In genomic region chr5:177085985-177086917, GRCh38 we compare ENCODE assay signal across 8 cellular contexts. TPM values are rescaled to one million over a fixed set of nuclear protein-coding genes. Genes with fewer than 3 reads are reported as not detected.
A peak's percentile ranks its signal among the peaks of the same experiment; 100 is the strongest.
DNase-seq lines count a peak whose midpoint lies in the region; ATAC-seq and TF ChIP-seq lines count a peak whose summit lies in the region.

Gene FGFR4 (plus strand): TSS chr5:177086915. CDS start chr5:177089603, 2,688 bp downstream.

- peak within 1 kb of the TSS; percentile 42 for H4K91ac ChIP-seq in trophoblast cell (ENCODE audit: low read depth, low read length)

- H3K36me3 ChIP-seq in OCI-LY1 (ENCODE audit: insufficient read depth, low read length), result no peaks in the 10 kb centered on the region
- no peaks in the 10 kb centered on the region for H3K36me3 ChIP-seq in gastroesophageal sphincter
- H3K36me3 ChIP-seq in trophoblast cell (ENCODE audit: control insufficient read depth in 1 of 2, insufficient read depth in 2 of 2, low read length in 2 of 2), result no peaks in the 10 kb centered on the region
- no peaks in the 10 kb centered on the region for H3K36me3 ChIP-seq in urinary bladder (ENCODE audit: insufficient read depth)

- H3K79me2 ChIP-seq in OCI-LY1 (ENCODE audit: insufficient read depth, low read length) (no peaks in the 10 kb centered on the region), trophoblast cell (ENCODE audit: control insufficient read depth, insufficient read depth, low read length, poor library complexity) (peaks cover 2% of the 10 kb centered on the region)

- H3K27me3 ChIP-seq in OCI-LY1 (ENCODE audit: insufficient read depth, low read length) (peaks cover 4% of the 10 kb centered on the region; the same call in 1 of the 2 replicates), gastroesophageal sphincter (peaks cover 82% of the 10 kb centered on the region), trophoblast cell (ENCODE audit: insufficient read depth, low read length) (no peaks in the 10 kb centered on the region)

- no peaks in the 10 kb centered on the region for H4K20me1 ChIP-seq in OCI-LY1 (ENCODE audit: insufficient read depth, low read length)

- no peak within 1 kb of the TSS for H2BK120ac ChIP-seq in trophoblast cell (ENCODE audit: insufficient read depth, low read length, poor library complexity)

- no peak for TF ChIP-seq CTCF in OCI-LY1 (IDR thresholded peaks at IDR 0.05; ENCODE audit: low read length)
- TF ChIP-seq CTCF in gastroesophageal sphincter (IDR thresholded peaks at IDR 0.05), result no peak

- H2BK5ac ChIP-seq in trophoblast cell (ENCODE audit: low read depth, low read length, poor library complexity), result no peak within 1 kb of the TSS

- peak within 1 kb of the TSS; percentile 70 for H4K8ac ChIP-seq in trophoblast cell (ENCODE audit: low read depth, low read length)

- peak within 1 kb of the TSS; percentile 61 for H3K4me3 ChIP-seq in OCI-LY1 (ENCODE audit: low read depth, low read length, poor library complexity, severe bottlenecking)
- H3K4me3 ChIP-seq in gastroesophageal sphincter, result peak within 1 kb of the TSS; percentile 4 to 51
- peak within 1 kb of the TSS; percentile 73 for H3K4me3 ChIP-seq in trophoblast cell (ENCODE audit: low read depth, low read length)
- H3K4me3 ChIP-seq in urinary bladder (ENCODE audit: low read depth, low read length), result peak within 1 kb of the TSS; percentile 46

- no peaks in the 10 kb centered on the region for H3K9me3 Mint-ChIP-seq in activated T-helper 17 cell treated with anti-CD3 and anti-CD28 coated beads, Interleukin-2, amount 50 U/mL, for 72 hours

- H4K12ac ChIP-seq in trophoblast cell (ENCODE audit: low read depth, low read length), result peak within 1 kb of the TSS; percentile 27

- TF ChIP-seq POLR2A in gastroesophageal sphincter (IDR thresholded peaks at IDR 0.05), result no peak

- peak within 1 kb of the TSS; percentile 70 for H3K14ac ChIP-seq in trophoblast cell (ENCODE audit: low read length)

- no peak within 1 kb of the TSS for H3K23ac ChIP-seq in trophoblast cell (ENCODE audit: low read length)

- peaks cover 8% of the 10 kb centered on the region for H3K27me3 Mint-ChIP-seq in activated T-helper 17 cell treated with anti-CD3 and anti-CD28 coated beads, Interleukin-2, amount 50 U/mL, for 72 hours

- peak within 1 kb of the TSS; percentile 37 for H3K4ac ChIP-seq in trophoblast cell (ENCODE audit: low read depth, low read length)

- H3K4me1 ChIP-seq in OCI-LY1 (ENCODE audit: insufficient read depth, low read length, severe bottlenecking) (peaks cover 22% of the 10 kb centered on the region), gastroesophageal sphincter (peaks cover 0 to 40% (median 4%) of the 10 kb centered on the region in 3 donors), trophoblast cell (ENCODE audit: control insufficient read depth in 1 of 2, insufficient read depth in 2 of 2, low read length in 2 of 2) (peaks cover 8 to 10% of the 10 kb centered on the region in 2 experiments), urinary bladder (ENCODE audit: insufficient read depth) (no peaks in the 10 kb centered on the region)

- no peak within 1 kb of the TSS for H2AFZ ChIP-seq in OCI-LY1 (ENCODE audit: low read length)
- H2AFZ ChIP-seq in trophoblast cell (ENCODE audit: insufficient read depth, low read length, poor library complexity), result peak within 1 kb of the TSS; percentile 89

- H3K27ac Mint-ChIP-seq in activated T-helper 17 cell treated with anti-CD3 and anti-CD28 coated beads, Interleukin-2, amount 50 U/mL, for 72 hours, result peak within 1 kb of the TSS; percentile 25

- no peaks in the 10 kb centered on the region for H3K9me2 ChIP-seq in OCI-LY1 (ENCODE audit: low read depth, low read length)

- peak within 1 kb of the TSS; percentile 64 for H3K4me2 ChIP-seq in OCI-LY1 (ENCODE audit: low read length)
- peak within 1 kb of the TSS; percentile 82 for H3K4me2 ChIP-seq in trophoblast cell (ENCODE audit: low read length)

- H3K4me1 Mint-ChIP-seq in activated T-helper 17 cell treated with anti-CD3 and anti-CD28 coated beads, Interleukin-2, amount 50 U/mL, for 72 hours, result peaks cover 5% of the 10 kb centered on the region

- DNase-seq in 8988T, result peak; percentile 97
- DNase-seq in trophoblast cell, result peak; percentile 13 to 41

- H3K27ac ChIP-seq in OCI-LY1 (ENCODE audit: low read depth, low read length, poor library complexity, severe bottlenecking) (peak within 1 kb of the TSS; percentile 65), gastroesophageal sphincter (peak within 1 kb of the TSS in 1 of 4 donors; percentile 23), trophoblast cell (ENCODE audit: low read depth, low read length) (no peak within 1 kb of the TSS), urinary bladder (ENCODE audit: low read depth) (no peak within 1 kb of the TSS)

- no peaks in the 10 kb centered on the region for H3K36me3 Mint-ChIP-seq in activated T-helper 17 cell treated with anti-CD3 and anti-CD28 coated beads, Interleukin-2, amount 50 U/mL, for 72 hours (ENCODE audit: low read depth)

- WGBS in gastroesophageal sphincter (ENCODE audit: low coverage in 1 of 2), 2 donors, result 51% methylated on average over 11 to 12 of the region's 38 CpGs
- no CpG with 5 or more reads among the region's 38 CpGs for WGBS in trophoblast cell (ENCODE audit: extremely low coverage, insufficient coverage, insufficient read length)
- WGBS in urinary bladder, result 17% methylated on average over 36 of the region's 38 CpGs

- ATAC-seq in GM18502 (IDR thresholded peaks at IDR 0.05; ENCODE audit: poor library complexity, unreplicated experiment), result peak; percentile 50
- peak; percentile 30 for ATAC-seq in HG03108 (IDR thresholded peaks at IDR 0.05; ENCODE audit: unreplicated experiment)
- ATAC-seq in activated T-helper 17 cell treated with anti-CD3 and anti-CD28 coated beads, Interleukin-2, amount 50 U/mL, for 72 hours (replicated peaks), result peak; percentile 72
- peak; percentile 47 for ATAC-seq in gastroesophageal sphincter

- peak within 1 kb of the TSS; percentile 8 for H3K18ac ChIP-seq in trophoblast cell (ENCODE audit: low read length)

- peaks cover 6% of the 10 kb centered on the region for H3K79me1 ChIP-seq in trophoblast cell (ENCODE audit: low read length)

- H3K9me3 ChIP-seq in OCI-LY1 (ENCODE audit: low read length) (no peaks in the 10 kb centered on the region), gastroesophageal sphincter (no peaks in the 10 kb centered on the region), trophoblast cell (ENCODE audit: insufficient read depth, low read depth, low read length) (no peaks in the 10 kb centered on the region)

- peaks cover 9% of the 10 kb centered on the region for H3F3A ChIP-seq in OCI-LY1 (ENCODE audit: insufficient read depth, low read length)

- H3K9ac ChIP-seq in OCI-LY1 (ENCODE audit: low read length) (peak within 1 kb of the TSS; percentile 41; the same call in 1 of the 2 replicates), trophoblast cell (ENCODE audit: low read length) (no peak within 1 kb of the TSS)

- TF ChIP-seq EP300 in gastroesophageal sphincter (IDR thresholded peaks at IDR 0.05), result no peak

- H3K4me3 Mint-ChIP-seq in activated T-helper 17 cell treated with anti-CD3 and anti-CD28 coated beads, Interleukin-2, amount 50 U/mL, for 72 hours, result peak within 1 kb of the TSS; percentile 67

- H2AK5ac ChIP-seq in trophoblast cell (ENCODE audit: low read length), result no peak within 1 kb of the TSS

- H2BK12ac ChIP-seq in trophoblast cell (ENCODE audit: low read length), result no peak within 1 kb of the TSS

RNA-seq across cellular contexts. Expression of gene FGFR4, which starts in this region (rescaled TPM):
- total RNA-seq in activated T-helper 17 cell treated with anti-CD3 and anti-CD28 coated beads, Interleukin-2, amount 50 U/mL, for 72 hours, result 1 to 10 TPM; 1.7 to 2.4 TPM
- total RNA-seq in gastroesophageal sphincter, result 1 to 10 TPM; 3.0 to 7.4 (median 6.6) TPM
- 4.8 and 5.3 TPM in 2 replicates for polyA plus RNA-seq in trophoblast cell (2013)
- 7.2 TPM for total RNA-seq in urinary bladder
- polyA plus RNA-seq in urinary bladder, result 12.8 TPM
